Comparison of ENCODE assay signal across 8 cellular contexts in the genomic region with DNA sequence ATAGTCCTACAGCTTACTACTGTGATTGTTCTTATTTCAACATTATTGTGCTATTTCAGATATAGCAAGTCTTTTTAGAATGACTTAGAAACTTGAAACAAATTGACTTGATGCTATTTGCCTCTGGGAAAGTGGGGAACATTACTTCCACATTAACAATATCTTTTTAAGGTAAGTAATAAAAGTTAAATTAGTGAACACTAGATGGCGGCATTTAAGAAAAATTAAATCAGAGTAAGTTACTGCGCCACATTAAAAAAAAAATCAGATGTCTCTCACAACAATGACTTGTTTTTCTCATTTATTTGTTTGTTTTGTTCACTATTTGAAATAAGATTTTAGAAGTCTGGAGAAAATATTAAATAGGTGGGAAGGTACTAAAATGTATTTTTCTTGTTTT.
DNase-seq lines count a peak whose midpoint lies in the region; ATAC-seq and TF ChIP-seq lines count a peak whose summit lies in the region.

No MANE protein-coding gene starts in this region.

- H3K27ac ChIP-seq in A673 (ENCODE audit: low read depth, low read length, poor library complexity, severe bottlenecking): no peak overlapping the region
- no peak overlapping the region for H3K27ac ChIP-seq in PC-3 (ENCODE audit: low read length)

- BruUV-seq in A673 (replicated peaks; lab: Mats Ljungman, UMichigan) (no TSS peak), PC-3 (replicated peaks; lab: Mats Ljungman, UMichigan) (no TSS peak)

- ATAC-seq in PC-3 (no peak), GM21619 (IDR thresholded peaks at IDR 0.05; ENCODE audit: unreplicated experiment) (no peak), HG03280 (IDR thresholded peaks at IDR 0.05; ENCODE audit: unreplicated experiment) (no peak), GM21360 (IDR thresholded peaks at IDR 0.05; ENCODE audit: unreplicated experiment) (no peak)

- H3K27me3 ChIP-seq in A673 (replicated peaks; ENCODE audit: insufficient read depth, low read depth, low read length, poor library complexity): no peaks in the 10 kb centered on the region
- H3K27me3 ChIP-seq in PC-3 (ENCODE audit: low read length): no peaks in the 10 kb centered on the region

- TF ChIP-seq CTCF in A673 (conservative IDR thresholded peaks at IDR 0.05; ENCODE audit: low read depth, low read length): peak; percentile 56
- TF ChIP-seq CTCF in PC-3 (conservative IDR thresholded peaks at IDR 0.05; ENCODE audit: low read depth, low read length): peak; percentile 50

- POLR2A ChIA-PET in A673 (lab: Charles Lee; ENCODE audit: low non-redundant PET): no interaction called here
- POLR2A ChIA-PET in PC-3 (lab: Charles Lee; ENCODE audit: unreplicated experiment): no interaction called here

- no peaks in the 10 kb centered on the region for H4K20me1 ChIP-seq in PC-3 (ENCODE audit: low read length)

- H3F3A ChIP-seq in PC-3 (ENCODE audit: low read length, unreplicated experiment): no peaks in the 10 kb centered on the region

- H3K9me2 ChIP-seq in PC-3 (replicated peaks; ENCODE audit: low read length): no peaks in the 10 kb centered on the region

- 0 out of 2 replicates have a peak overlapping the region, but pooled peaks have one; percentile 3 for H2AFZ ChIP-seq in PC-3 (ENCODE audit: low read length)

- intact Hi-C loops in A673 (cut with micrococcal nuclease; ENCODE audit: unreplicated experiment) (loop anchor here (5.0 to 10.0 kb wide), 4 partner anchors 1027 to 1460 kb away; partner anchors contain the start of gene SLIT2), PC-3 (cut with micrococcal nuclease) (loop anchor here (2.0 to 10.0 kb wide), 3 partner anchors 77 to 1024 kb away; no protein-coding TSS in a partner anchor)

- H3K9ac ChIP-seq in PC-3 (ENCODE audit: low read length): no peak overlapping the region

- DNase-seq in A673 (ENCODE audit: low spot score): peak; percentile 62
- DNase-seq in HCEC 1CT: peak; percentile 44
- peak; percentile 66 for DNase-seq in PC-3
- DNase-seq in fibroblast of the conjunctiva (ENCODE audit: low read depth): peak; percentile 30
- no peak for DNase-seq in activated effector memory CD4-positive, alpha-beta T cell treated with Interleukin-2 at 50 U/mL for 16 hours

- H3K4me1 ChIP-seq in A673 (ENCODE audit: insufficient read depth, low read length, poor library complexity, severe bottlenecking) (no peaks in the 10 kb centered on the region), PC-3 (ENCODE audit: insufficient read depth, low read length) (peaks cover 5% of the 10 kb centered on the region; the same call in 1 of the 2 replicates)

- no peaks in the 10 kb centered on the region for H3K36me3 ChIP-seq in A673 (ENCODE audit: insufficient read depth, low read length, poor library complexity, severe bottlenecking)
- H3K36me3 ChIP-seq in PC-3 (ENCODE audit: low read depth, low read length): no peaks in the 10 kb centered on the region

- no peak overlapping the region for H3K4me2 ChIP-seq in PC-3 (ENCODE audit: low read length)

- CTCF ChIA-PET in A673 (lab: Charles Lee): interaction anchor here (1.1 kb wide), 1 partner anchor 1024 kb away, joined by 6 read pairs; no protein-coding TSS in a partner anchor
- CTCF ChIA-PET in PC-3 (lab: Charles Lee): no interaction called here

- no peaks in the 10 kb centered on the region for H3K9me3 ChIP-seq in A673 (ENCODE audit: low read depth, low read length, poor library complexity, severe bottlenecking)
- no peaks in the 10 kb centered on the region for H3K9me3 ChIP-seq in PC-3 (ENCODE audit: low read length)

- no peak overlapping the region for H3K4me3 ChIP-seq in A673 (ENCODE audit: low read depth, low read length, poor library complexity, severe bottlenecking)
- no peak overlapping the region for H3K4me3 ChIP-seq in PC-3 (ENCODE audit: low read length)

- H3K79me2 ChIP-seq in PC-3 (ENCODE audit: low read length): no peaks in the 10 kb centered on the region
